36 cellular contexts compared by ENCODE assay signal in the genomic region with DNA sequence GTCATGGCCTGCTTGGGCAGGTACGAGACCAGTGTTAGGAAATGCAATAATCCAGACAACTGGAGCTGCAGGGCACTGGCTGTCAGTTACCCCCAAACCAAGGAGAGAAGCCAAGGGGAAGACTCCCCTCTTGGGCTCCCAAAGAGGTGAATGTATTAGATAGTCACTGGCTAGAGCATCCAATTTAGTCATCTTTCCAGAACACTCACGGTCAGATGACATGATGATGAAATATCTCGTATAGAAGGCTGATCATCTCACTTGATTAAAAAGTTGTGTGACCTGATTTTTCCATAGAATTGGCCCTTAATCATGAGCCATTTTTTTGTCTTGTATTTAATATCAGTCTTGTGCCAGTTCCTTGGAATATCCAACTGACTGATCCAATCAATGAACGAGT. TPM values are rescaled to one million over a fixed set of nuclear protein-coding genes. Genes with fewer than 3 reads are reported as not detected.
A peak's percentile ranks its signal among the peaks of the same experiment; 100 is the strongest.
DNase-seq lines count a peak whose midpoint lies in the region; ATAC-seq and TF ChIP-seq lines count a peak whose summit lies in the region.
"Had no signal": no experiment of that assay in that cellular context is flagged by ENCODE, and none has a peak within 500 bp of the region (broad histone marks: within the 10 kb centered on the region; RNA-seq: fewer than 3 reads in every experiment).

No MANE protein-coding gene starts in this region.

- H3K18ac ChIP-seq in mesenchymal stem cell (ENCODE audit: low read depth in 1 of 2, low read length in 2 of 2) = no peak overlapping the region

- WGBS in mesenchymal stem cell = 82% methylated on average over 4 of the region's 4 CpGs

- BruUV-seq in MCF 10A (replicated peaks; lab: Mats Ljungman, UMichigan) = no TSS peak

- no peaks in the 10 kb centered on the region for H3K27me3 Mint-ChIP-seq in MCF 10A (ENCODE audit: insufficient read depth, unreplicated experiment)

- no peak overlapping the region for H2BK120ac ChIP-seq in mesenchymal stem cell (ENCODE audit: low read depth, low read length)

- H3K27me3 ChIP-seq in breast epithelium = no peaks in the 10 kb centered on the region
- H3K27me3 ChIP-seq in mesenchymal stem cell (ENCODE audit: control insufficient read depth in 1 of 2, insufficient read depth in 1 of 2, low read length in 2 of 2) = no peaks in the 10 kb centered on the region
- H3K27me3 ChIP-seq in vagina = no peaks in the 10 kb centered on the region
- H3K27me3 ChIP-seq: neutrophil, Peyer's patch, right atrium auricular region, SJSA1, upper lobe of right lung had no signal

- H3K9me3 Mint-ChIP-seq in MCF 10A (ENCODE audit: unreplicated experiment) = no peaks in the 10 kb centered on the region
- H3K9me3 Mint-ChIP-seq: GM23338 had no signal

- no peak overlapping the region for H3K23ac ChIP-seq in mesenchymal stem cell (ENCODE audit: low read length in 2 of 2)

- no peak overlapping the region for H3K4me3 Mint-ChIP-seq in MCF 10A (ENCODE audit: unreplicated experiment)
- H3K4me3 Mint-ChIP-seq: activated CD8-positive, alpha-beta memory T cell treated with anti-CD3 and anti-CD28 coated beads, Interleukin-2, amount 10 ng/mL, durations not matched to agents 7 days and 5 days; CD14-positive monocyte; GM23338; naive thymus-derived CD4-positive, alpha-beta T cell; T-cell; WTC11 had no signal

- intact Hi-C loops in MCF 10A (cut with micrococcal nuclease) (loop anchor here (5.0 kb wide), 1 partner anchor 167 kb away; no protein-coding TSS in a partner anchor), breast epithelium (cut with DNase I; ENCODE audit: low total_unique reads) (no loop called here), vagina (cut with DNase I) (no loop called here)

- TF ChIP-seq CTCF in MCF 10A (IDR thresholded peaks at IDR 0.05; ENCODE audit: unreplicated experiment) (no peak), breast epithelium (IDR thresholded peaks at IDR 0.05) (no peak), vagina (IDR thresholded peaks at IDR 0.05) (no peak), GM13976 (IDR thresholded peaks at IDR 0.05; ENCODE audit: borderline replicate concordance, control extremely low read depth, extremely low read depth, insufficient read depth, missing control alignments) (no peak)

- no peak overlapping the region for H3K4me2 ChIP-seq in mesenchymal stem cell (ENCODE audit: low read length, poor library complexity, severe bottlenecking)
- H3K4me2 ChIP-seq: GM23338 had no signal

- no peak overlapping the region for H4K8ac ChIP-seq in mesenchymal stem cell (ENCODE audit: low read length)

- H3K4me3 ChIP-seq in breast epithelium (no peak overlapping the region), mesenchymal stem cell (ENCODE audit: insufficient read depth in 1 of 2, low read depth in 1 of 2, low read length in 2 of 2) (no peak overlapping the region), vagina (no peak overlapping the region)
- H3K4me3 ChIP-seq: GM23338, Peyer's patch, right atrium auricular region, SJSA1, upper lobe of right lung had no signal

- H2BK15ac ChIP-seq in mesenchymal stem cell (ENCODE audit: low read depth, poor library complexity, severe bottlenecking) = no peak overlapping the region

- H3K4ac ChIP-seq in mesenchymal stem cell (ENCODE audit: low read depth in 1 of 2, low read length in 2 of 2) = no peak overlapping the region

- H3K14ac ChIP-seq in mesenchymal stem cell (ENCODE audit: low read length in 2 of 2) = no peak overlapping the region

- in situ Hi-C loops in GM13976 (cut with MboI; ENCODE audit: low sequenced_read_pairs, unreplicated experiment) = no loop called here

- CTCF ChIA-PET in MCF 10A (lab: Yijun Ruan, JAX) = interaction anchor here (0.9 to 1.9 kb wide), 3 partner anchors 8 to 67 kb away, joined by 3 to 7 read pairs (median 4); no protein-coding TSS in a partner anchor

- TF ChIP-seq POLR2A in breast epithelium (IDR thresholded peaks at IDR 0.05) (no peak), vagina (IDR thresholded peaks at IDR 0.05) (no peak)

- peak overlapping the region; percentile 8 for H3K9ac ChIP-seq in mesenchymal stem cell (ENCODE audit: low read length)

- ATAC-seq in GM18873 (IDR thresholded peaks at IDR 0.05; ENCODE audit: low FRiP score, unreplicated experiment) = no peak
- ATAC-seq: activated CD8-positive, alpha-beta memory T cell treated with anti-CD3 and anti-CD28 coated beads, Interleukin-2, amount 10 ng/mL, durations not matched to agents 7 days and 5 days; GM23338; naive thymus-derived CD4-positive, alpha-beta T cell; T-cell; upper lobe of right lung; WTC11 had no signal

- no peak overlapping the region for H2BK5ac ChIP-seq in mesenchymal stem cell (ENCODE audit: low read depth, low read length, poor library complexity, severe bottlenecking)

- no peaks in the 10 kb centered on the region for H3K36me3 Mint-ChIP-seq in MCF 10A (ENCODE audit: insufficient read depth, unreplicated experiment)
- H3K36me3 Mint-ChIP-seq: activated CD8-positive, alpha-beta memory T cell treated with anti-CD3 and anti-CD28 coated beads, Interleukin-2, amount 10 ng/mL, durations not matched to agents 7 days and 5 days; CD14-positive monocyte; T-cell had no signal

- peaks cover 63% of the 10 kb centered on the region for H3K4me1 Mint-ChIP-seq in MCF 10A (ENCODE audit: insufficient read depth, unreplicated experiment)
- H3K4me1 Mint-ChIP-seq: activated CD8-positive, alpha-beta memory T cell treated with anti-CD3 and anti-CD28 coated beads, Interleukin-2, amount 10 ng/mL, durations not matched to agents 7 days and 5 days; CD14-positive monocyte; GM23338; T-cell had no signal

- H3K27ac ChIP-seq in breast epithelium (no peak overlapping the region), epithelial cell of prostate (peak overlapping the region; percentile 87), mesenchymal stem cell (ENCODE audit: low read length, poor library complexity, severe bottlenecking) (no peak overlapping the region), vagina (peak overlapping the region; percentile 70)
- H3K27ac ChIP-seq: neutrophil, Peyer's patch, right atrium auricular region, SJSA1, upper lobe of right lung had no signal

- no peak overlapping the region for H2AK5ac ChIP-seq in mesenchymal stem cell (ENCODE audit: low read length, severe bottlenecking)

- no peaks in the 10 kb centered on the region for H3K4me1 ChIP-seq in breast epithelium
- peaks cover 15% of the 10 kb centered on the region for H3K4me1 ChIP-seq in mesenchymal stem cell (ENCODE audit: control insufficient read depth, insufficient read depth, low read depth, low read length)
- H3K4me1 ChIP-seq in vagina = peaks cover 46% of the 10 kb centered on the region
- H3K4me1 ChIP-seq: right atrium auricular region, SJSA1, upper lobe of right lung had no signal

- H3K36me3 ChIP-seq in breast epithelium = no peaks in the 10 kb centered on the region
- H3K36me3 ChIP-seq in mesenchymal stem cell (ENCODE audit: control insufficient read depth in 1 of 2, insufficient read depth in 2 of 2, low read depth in 1 of 2, low read length in 2 of 2) = no peaks in the 10 kb centered on the region
- H3K36me3 ChIP-seq in vagina = no peaks in the 10 kb centered on the region
- H3K36me3 ChIP-seq: neutrophil, Peyer's patch, right atrium auricular region, SJSA1, upper lobe of right lung had no signal

- no peak overlapping the region for H2AFZ ChIP-seq in mesenchymal stem cell (ENCODE audit: low read depth, low read length)
- H2AFZ ChIP-seq: GM23338 had no signal

- DNase-seq in MCF 10A (ENCODE audit: unreplicated experiment) (peak; percentile 37), breast epithelium (ENCODE audit: low spot score in 2 of 2) (no peak), epithelial cell of prostate (ENCODE audit: low read depth, low spot score) (peak; percentile 41), mesenchymal stem cell (no peak), vagina (ENCODE audit: extremely low spot score in 2 of 2) (no peak), KG1 (lab: John Stamatoyannopoulos, UW) (no peak), GM13976 (ENCODE audit: low spot score) (no peak)
- DNase-seq: activated CD4-positive, alpha-beta T cell treated with anti-CD3 and anti-CD28 coated beads, Interleukin-2, amount 50 U/mL, for 1 hour; activated CD8-positive, alpha-beta memory T cell treated with anti-CD3 and anti-CD28 coated beads, Interleukin-2, amount 10 ng/mL, durations not matched to agents 7 days and 5 days; activated T-cell treated with anti-CD3 and anti-CD28 coated beads, Interleukin-2, amount 50 U/mL, for 48 hours; Calu3; DND-41; head of caudate nucleus; IMR-90; islet precursor cell; midbrain; naive thymus-derived CD4-positive, alpha-beta T cell; NCI-H146; NCI-H446 treated with DMSO at 0.1 percent for 48 hours; NCI-H82; Peyer's patch; posterior cingulate gyrus; stimulated activated CD4-positive, alpha-beta T cell treated with anti-CD3 and anti-CD28 coated beads, Interleukin-12 subunit alpha, Interleukin-12 subunit beta, amount 100 ng/mL, for 4 hours; stimulated activated CD4-positive, alpha-beta T cell treated with anti-CD3 and anti-CD28 coated beads, Interleukin-4, amount 100 ng/mL, for 1 hour; substantia nigra; T-cell; upper lobe of right lung had no signal

- peak overlapping the region; percentile 73 for H3K27ac Mint-ChIP-seq in MCF 10A (ENCODE audit: low read depth, unreplicated experiment)
- H3K27ac Mint-ChIP-seq: activated CD8-positive, alpha-beta memory T cell treated with anti-CD3 and anti-CD28 coated beads, Interleukin-2, amount 10 ng/mL, durations not matched to agents 7 days and 5 days; CD14-positive monocyte; GM23338; naive thymus-derived CD4-positive, alpha-beta T cell; T-cell; WTC11 had no signal

- no peak overlapping the region for H4K91ac ChIP-seq in mesenchymal stem cell (ENCODE audit: low read length)

- H2BK12ac ChIP-seq in mesenchymal stem cell (ENCODE audit: low read length in 2 of 2) = no peak overlapping the region

- no peaks in the 10 kb centered on the region for H3K79me1 ChIP-seq in mesenchymal stem cell (replicated peaks; ENCODE audit: low read length, poor library complexity, severe bottlenecking)

- POLR2A ChIA-PET in MCF 10A (lab: Yijun Ruan, JAX) = interaction anchor here (0.7 to 4.8 kb wide), 3 partner anchors 11 to 251 kb away, joined by 3 to 42 read pairs (median 3); no protein-coding TSS in a partner anchor

- no peaks in the 10 kb centered on the region for H3K9me3 ChIP-seq in breast epithelium
- no peaks in the 10 kb centered on the region for H3K9me3 ChIP-seq in mesenchymal stem cell (ENCODE audit: control insufficient read depth, low read length)
- H3K9me3 ChIP-seq in vagina = no peaks in the 10 kb centered on the region
- H3K9me3 ChIP-seq: neutrophil, Peyer's patch, right atrium auricular region, SJSA1, upper lobe of right lung had no signal

RNA-seq across cellular contexts. Expression of a gene that starts 40.7 kb away (rescaled TPM):
- total RNA-seq in MCF 10A (2022) (0.09 and 0.20 TPM in 2 replicates), breast epithelium (10 to 100 TPM in 1 of 3 donors, 1 to 10 TPM in 2; 3.4 to 13.1 (median 5.9) TPM), vagina (16.5 TPM)
- not detected for polyA plus RNA-seq in mesenchymal stem cell (2013, experiment 1 of 2)
- polyA plus RNA-seq in mesenchymal stem cell (2013, experiment 2 of 2) = not detected
- total RNA-seq: A172; activated CD8-positive, alpha-beta memory T cell treated with anti-CD3 and anti-CD28 coated beads, Interleukin-2, amount 10 ng/mL, durations not matched to agents 7 days and 5 days; dermis microvascular lymphatic vessel endothelial cell; IMR-90; naive thymus-derived CD4-positive, alpha-beta T cell; SJSA1 had no signal
- polyA plus RNA-seq: CD14-positive monocyte; IMR-90; naive thymus-derived CD4-positive, alpha-beta T cell had no signal

Comparison
In these comparisons a context has a peak if more than half of its experiments do, and no peak if none do; other contexts are left out.
1. DNase-seq: peak in MCF 10A (single experiment) and epithelial cell of prostate (single experiment); none in breast epithelium (0 of 2), mesenchymal stem cell (single experiment), vagina (0 of 2), KG1 (single experiment) and GM13976 (single experiment).
2. H3K27ac ChIP-seq: peak in epithelial cell of prostate (single experiment) and vagina (single experiment); none in breast epithelium (0 of 2) and mesenchymal stem cell (single experiment).